In the genomic region with DNA sequence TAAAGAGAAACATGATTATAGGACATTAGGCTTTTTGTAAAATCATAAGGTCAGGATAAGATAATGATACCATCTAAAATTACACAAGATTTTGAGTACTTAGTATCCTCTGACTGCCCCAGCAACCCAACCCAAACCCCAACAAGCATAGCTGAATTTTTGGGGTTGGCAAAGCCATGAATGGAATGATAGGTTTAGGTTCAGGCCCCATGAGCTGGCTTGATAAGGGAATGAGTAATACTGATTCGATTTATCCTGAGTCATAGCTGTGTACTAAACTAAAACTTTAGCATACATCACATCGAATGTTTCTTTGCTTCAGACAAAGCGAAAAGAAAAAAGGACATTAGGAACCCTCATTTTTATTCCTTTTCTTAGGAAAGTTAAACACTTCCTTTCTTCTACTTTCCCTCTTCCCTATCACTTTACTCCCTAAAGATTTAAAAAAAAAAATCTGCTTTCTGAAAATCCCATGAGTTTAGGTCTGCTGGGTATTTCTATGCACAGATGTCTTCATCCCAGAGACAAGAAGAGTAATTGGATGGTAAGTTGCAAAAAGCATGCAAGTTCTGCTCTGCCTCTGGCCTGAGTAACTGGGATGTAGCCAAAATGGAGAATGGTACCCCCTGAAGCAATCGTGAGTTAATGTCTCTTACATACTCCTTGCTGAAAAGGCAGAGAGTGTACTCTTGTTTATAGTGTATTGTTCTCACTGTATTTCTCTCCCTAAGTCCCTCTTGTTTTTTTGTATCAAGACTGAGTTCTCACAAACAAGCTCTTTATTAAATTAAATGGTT, we compare ENCODE assay signal across 2 cellular contexts.
TF ChIP-seq lines count a peak whose summit lies in the region.

No MANE protein-coding gene starts in this region.

TF ChIP-seq in IMR-90, 13 proteins besides CTCF, POLR2A, EP300 and RAD21:
- TF ChIP-seq, protein P1, sequence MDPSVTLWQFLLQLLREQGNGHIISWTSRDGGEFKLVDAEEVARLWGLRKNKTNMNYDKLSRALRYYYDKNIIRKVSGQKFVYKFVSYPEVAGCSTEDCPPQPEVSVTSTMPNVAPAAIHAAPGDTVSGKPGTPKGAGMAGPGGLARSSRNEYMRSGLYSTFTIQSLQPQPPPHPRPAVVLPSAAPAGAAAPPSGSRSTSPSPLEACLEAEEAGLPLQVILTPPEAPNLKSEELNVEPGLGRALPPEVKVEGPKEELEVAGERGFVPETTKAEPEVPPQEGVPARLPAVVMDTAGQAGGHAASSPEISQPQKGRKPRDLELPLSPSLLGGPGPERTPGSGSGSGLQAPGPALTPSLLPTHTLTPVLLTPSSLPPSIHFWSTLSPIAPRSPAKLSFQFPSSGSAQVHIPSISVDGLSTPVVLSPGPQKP (IDR thresholded peaks at IDR 0.05; ENCODE audit: borderline replicate concordance, low read depth, low read length): no peak
- TF ChIP-seq RFX5 (IDR thresholded peaks at IDR 0.05; ENCODE audit: low read depth, low read length): no peak
- no peak for TF ChIP-seq MAZ (IDR thresholded peaks at IDR 0.05; ENCODE audit: borderline replicate concordance, low read depth, low read length)
- TF ChIP-seq, protein P2, sequence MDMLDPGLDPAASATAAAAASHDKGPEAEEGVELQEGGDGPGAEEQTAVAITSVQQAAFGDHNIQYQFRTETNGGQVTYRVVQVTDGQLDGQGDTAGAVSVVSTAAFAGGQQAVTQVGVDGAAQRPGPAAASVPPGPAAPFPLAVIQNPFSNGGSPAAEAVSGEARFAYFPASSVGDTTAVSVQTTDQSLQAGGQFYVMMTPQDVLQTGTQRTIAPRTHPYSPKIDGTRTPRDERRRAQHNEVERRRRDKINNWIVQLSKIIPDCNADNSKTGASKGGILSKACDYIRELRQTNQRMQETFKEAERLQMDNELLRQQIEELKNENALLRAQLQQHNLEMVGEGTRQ (IDR thresholded peaks at IDR 0.05; ENCODE audit: low read depth, low read length): no peak
- peak; percentile 85 for TF ChIP-seq FOS (IDR thresholded peaks at IDR 0.05; ENCODE audit: low read depth, low read length)
- TF ChIP-seq NFE2L2 (IDR thresholded peaks at IDR 0.05; ENCODE audit: low read depth, low read length): peak; percentile 82
- no peak for TF ChIP-seq MXI1 (IDR thresholded peaks at IDR 0.05; ENCODE audit: borderline replicate concordance, low read depth, low read length)
- no peak for TF ChIP-seq BHLHE40 (IDR thresholded peaks at IDR 0.05; ENCODE audit: low read depth, low read length)
- peak; percentile 35; the same call in 1 of the 2 replicates for TF ChIP-seq CEBPB (IDR thresholded peaks at IDR 0.05; ENCODE audit: low read depth, low read length)
- TF ChIP-seq RCOR1 (IDR thresholded peaks at IDR 0.05; ENCODE audit: insufficient replicate concordance, low read length): no peak
- no peak for TF ChIP-seq CHD1 (IDR thresholded peaks at IDR 0.05; ENCODE audit: low read depth, low read length)
- no peak for TF ChIP-seq SMC3 (IDR thresholded peaks at IDR 0.05; ENCODE audit: low read depth, low read length)
- no peak for TF ChIP-seq MAFK (IDR thresholded peaks at IDR 0.05; ENCODE audit: low read depth, low read length)

TF ChIP-seq in K562, 482 proteins besides CTCF, POLR2A, EP300 and RAD21:
- TF ChIP-seq YY1 (IDR thresholded peaks at IDR 0.05; ENCODE audit: borderline replicate concordance in 1 of 3, control insufficient read depth in 1 of 3, extremely low read depth in 1 of 3, insufficient read depth in 3 of 3, insufficient read length in 1 of 3, insufficient replicate concordance in 2 of 3, low read depth in 1 of 3, low read length in 2 of 3): no peak
- peak; percentile 45; the same call in 1 of the 2 replicates for TF ChIP-seq FOSL1 (tag; conservative IDR thresholded peaks at IDR 0.05)
- TF ChIP-seq, protein P3, sequence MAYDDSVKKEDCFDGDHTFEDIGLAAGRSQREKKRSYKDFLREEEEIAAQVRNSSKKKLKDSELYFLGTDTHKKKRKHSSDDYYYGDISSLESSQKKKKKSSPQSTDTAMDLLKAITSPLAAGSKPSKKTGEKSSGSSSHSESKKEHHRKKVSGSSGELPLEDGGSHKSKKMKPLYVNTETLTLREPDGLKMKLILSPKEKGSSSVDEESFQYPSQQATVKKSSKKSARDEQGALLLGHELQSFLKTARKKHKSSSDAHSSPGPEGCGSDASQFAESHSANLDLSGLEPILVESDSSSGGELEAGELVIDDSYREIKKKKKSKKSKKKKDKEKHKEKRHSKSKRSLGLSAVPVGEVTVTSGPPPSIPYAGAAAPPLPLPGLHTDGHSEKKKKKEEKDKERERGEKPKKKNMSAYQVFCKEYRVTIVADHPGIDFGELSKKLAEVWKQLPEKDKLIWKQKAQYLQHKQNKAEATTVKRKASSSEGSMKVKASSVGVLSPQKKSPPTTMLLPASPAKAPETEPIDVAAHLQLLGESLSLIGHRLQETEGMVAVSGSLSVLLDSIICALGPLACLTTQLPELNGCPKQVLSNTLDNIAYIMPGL (CRISPR knock-in tag; IDR thresholded peaks at IDR 0.05): no peak
- TF ChIP-seq TCF7 (IDR thresholded peaks at IDR 0.05; ENCODE audit: borderline replicate concordance): no peak
- TF ChIP-seq ZKSCAN8 (CRISPR knock-in tag; IDR thresholded peaks at IDR 0.05): no peak
- TF ChIP-seq, protein P4, sequence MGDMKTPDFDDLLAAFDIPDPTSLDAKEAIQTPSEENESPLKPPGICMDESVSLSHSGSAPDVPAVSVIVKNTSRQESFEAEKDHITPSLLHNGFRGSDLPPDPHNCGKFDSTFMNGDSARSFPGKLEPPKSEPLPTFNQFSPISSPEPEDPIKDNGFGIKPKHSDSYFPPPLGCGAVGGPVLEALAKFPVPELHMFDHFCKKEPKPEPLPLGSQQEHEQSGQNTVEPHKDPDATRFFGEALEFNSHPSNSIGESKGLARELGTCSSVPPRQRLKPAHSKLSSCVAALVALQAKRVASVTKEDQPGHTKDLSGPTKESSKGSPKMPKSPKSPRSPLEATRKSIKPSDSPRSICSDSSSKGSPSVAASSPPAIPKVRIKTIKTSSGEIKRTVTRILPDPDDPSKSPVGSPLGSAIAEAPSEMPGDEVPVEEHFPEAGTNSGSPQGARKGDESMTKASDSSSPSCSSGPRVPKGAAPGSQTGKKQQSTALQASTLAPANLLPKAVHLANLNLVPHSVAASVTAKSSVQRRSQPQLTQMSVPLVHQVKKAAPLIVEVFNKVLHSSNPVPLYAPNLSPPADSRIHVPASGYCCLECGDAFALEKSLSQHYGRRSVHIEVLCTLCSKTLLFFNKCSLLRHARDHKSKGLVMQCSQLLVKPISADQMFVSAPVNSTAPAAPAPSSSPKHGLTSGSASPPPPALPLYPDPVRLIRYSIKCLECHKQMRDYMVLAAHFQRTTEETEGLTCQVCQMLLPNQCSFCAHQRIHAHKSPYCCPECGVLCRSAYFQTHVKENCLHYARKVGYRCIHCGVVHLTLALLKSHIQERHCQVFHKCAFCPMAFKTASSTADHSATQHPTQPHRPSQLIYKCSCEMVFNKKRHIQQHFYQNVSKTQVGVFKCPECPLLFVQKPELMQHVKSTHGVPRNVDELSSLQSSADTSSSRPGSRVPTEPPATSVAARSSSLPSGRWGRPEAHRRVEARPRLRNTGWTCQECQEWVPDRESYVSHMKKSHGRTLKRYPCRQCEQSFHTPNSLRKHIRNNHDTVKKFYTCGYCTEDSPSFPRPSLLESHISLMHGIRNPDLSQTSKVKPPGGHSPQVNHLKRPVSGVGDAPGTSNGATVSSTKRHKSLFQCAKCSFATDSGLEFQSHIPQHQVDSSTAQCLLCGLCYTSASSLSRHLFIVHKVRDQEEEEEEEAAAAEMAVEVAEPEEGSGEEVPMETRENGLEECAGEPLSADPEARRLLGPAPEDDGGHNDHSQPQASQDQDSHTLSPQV (IDR thresholded peaks at IDR 0.05): no peak
- no peak for TF ChIP-seq ZNF75A (CRISPR knock-in tag; IDR thresholded peaks at IDR 0.05)
- no peak for TF ChIP-seq RFX1 (IDR thresholded peaks at IDR 0.05)
- TF ChIP-seq ETS2 (tag; IDR thresholded peaks at IDR 0.05; ENCODE audit: borderline replicate concordance, poor library complexity, severe bottlenecking): no peak
